ENCODE assay signal across 21 cellular contexts in the genomic region with DNA sequence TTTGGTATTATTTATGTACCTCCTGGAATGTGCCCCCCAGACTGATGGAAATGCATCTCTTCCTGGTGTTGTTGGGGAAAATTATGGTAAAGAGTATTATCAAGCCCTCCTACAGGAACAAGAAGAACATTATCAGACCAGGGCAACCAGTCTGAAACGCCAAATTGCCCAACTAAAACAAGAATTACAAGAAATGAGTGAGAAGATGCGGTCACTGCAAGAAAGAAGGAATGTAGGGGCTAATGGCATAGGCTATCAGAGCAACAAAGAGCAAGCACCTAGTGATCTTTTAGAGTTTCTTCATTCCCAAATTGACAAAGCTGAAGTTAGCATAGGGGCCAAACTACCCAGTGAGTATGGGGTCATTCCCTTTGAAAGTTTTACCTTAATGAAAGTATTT.
"Had no signal": no experiment of that assay in that cellular context is flagged by ENCODE, and none has a peak within 500 bp of the region (broad histone marks: within the 10 kb centered on the region; RNA-seq: fewer than 3 reads in every experiment).

No MANE protein-coding gene starts in this region.

- H3K4me3 ChIP-seq: esophagus squamous epithelium, gastroesophageal sphincter, left ventricle myocardium inferior, lung, psoas muscle, right lobe of liver, spleen, tibial artery, upper lobe of right lung had no signal

- ATAC-seq: effector memory CD8-positive, alpha-beta T cell; gastroesophageal sphincter; left cardiac atrium; psoas muscle; right lobe of liver; stimulated activated memory B cell treated with anti-CD40 and anti-IgM and Interleukin-4, amounts not matched to agents 10 μg/mL and 1 μg/mL and 100 μg/mL, for 72 hours; upper lobe of right lung had no signal

- H3K27ac Mint-ChIP-seq: nephron; stimulated activated memory B cell treated with anti-CD40 and anti-IgM and Interleukin-4, amounts not matched to agents 10 μg/mL and 1 μg/mL and 100 μg/mL, for 72 hours; stimulated activated naive CD8-positive, alpha-beta T cell treated with anti-CD3 and anti-CD28 coated beads, Interleukin-15, Interleukin-2, amounts not matched to agents 100 ng/mL and 50 ng/mL, for 24 hours had no signal

- H3K4me1 ChIP-seq: right lobe of liver had no signal

- H3K27me3 Mint-ChIP-seq: effector memory CD8-positive, alpha-beta T cell; stimulated activated memory B cell treated with anti-CD40 and anti-IgM and Interleukin-4, amounts not matched to agents 10 μg/mL and 1 μg/mL and 100 μg/mL, for 72 hours; stimulated activated naive CD8-positive, alpha-beta T cell treated with anti-CD3 and anti-CD28 coated beads, Interleukin-15, Interleukin-2, amounts not matched to agents 100 ng/mL and 50 ng/mL, for 24 hours had no signal

- H3K27ac ChIP-seq: esophagus squamous epithelium, gastroesophageal sphincter, left ventricle myocardium inferior, psoas muscle, right lobe of liver, spleen, tibial artery, upper lobe of right lung had no signal

- H3K9me3 ChIP-seq: esophagus squamous epithelium, gastroesophageal sphincter, left ventricle myocardium inferior, psoas muscle, right lobe of liver, spleen, tibial artery, upper lobe of right lung had no signal

- H3K4me3 Mint-ChIP-seq: immature natural killer cell; nephron; stimulated activated memory B cell treated with anti-CD40 and anti-IgM and Interleukin-4, amounts not matched to agents 10 μg/mL and 1 μg/mL and 100 μg/mL, for 72 hours; stimulated activated naive CD8-positive, alpha-beta T cell treated with anti-CD3 and anti-CD28 coated beads, Interleukin-15, Interleukin-2, amounts not matched to agents 100 ng/mL and 50 ng/mL, for 24 hours had no signal

- H3K36me3 ChIP-seq: esophagus squamous epithelium, gastroesophageal sphincter, left ventricle myocardium inferior, right lobe of liver, tibial artery, upper lobe of right lung had no signal

- H3K9me3 Mint-ChIP-seq: effector memory CD8-positive, alpha-beta T cell; immature natural killer cell; stimulated activated memory B cell treated with anti-CD40 and anti-IgM and Interleukin-4, amounts not matched to agents 10 μg/mL and 1 μg/mL and 100 μg/mL, for 72 hours; stimulated activated naive CD8-positive, alpha-beta T cell treated with anti-CD3 and anti-CD28 coated beads, Interleukin-15, Interleukin-2, amounts not matched to agents 100 ng/mL and 50 ng/mL, for 24 hours had no signal

- DNase-seq: effector memory CD8-positive, alpha-beta T cell; esophagus squamous epithelium; foreskin fibroblast; glutamatergic neuron; immature natural killer cell; left cardiac atrium; left ventricle myocardium inferior; psoas muscle; retina; right lobe of liver; spleen; stimulated activated CD4-positive, alpha-beta T cell treated with anti-CD3 and anti-CD28 coated beads, Interleukin-15, amount 100 ng/mL, for 24 hours; stimulated activated CD4-positive, alpha-beta T cell treated with anti-CD3 and anti-CD28 coated beads, Interleukin-1b, Interleukin-23, amount 100 ng/mL, for 48 hours; stimulated activated CD4-positive, alpha-beta T cell treated with anti-CD3 and anti-CD28 coated beads, Interleukin-4, amount 100 ng/mL, for 24 hours; tibial artery; upper lobe of right lung had no signal

- H3K27me3 ChIP-seq: esophagus squamous epithelium, gastroesophageal sphincter, right lobe of liver, spleen, tibial artery, upper lobe of right lung had no signal
